ENCODE assay signal across 1 cellular context in genomic region chr2:177670791-177671528, GRCh38.
TF ChIP-seq lines count a peak whose summit lies in the region.

No MANE protein-coding gene starts in this region.

TF ChIP-seq in GM12878, 131 proteins besides CTCF, POLR2A, EP300 and RAD21:
- peak; percentile 60; the same call in 1 of the 2 replicates for TF ChIP-seq EED (IDR thresholded peaks at IDR 0.05; ENCODE audit: low read depth)
- peak; percentile 30; the same call in 1 of the 2 replicates for TF ChIP-seq NFIC (IDR thresholded peaks at IDR 0.05; ENCODE audit: low read depth, low read length)
- no peak for TF ChIP-seq IRF4 (IDR thresholded peaks at IDR 0.05; ENCODE audit: low read depth, low read length)
- no peak for TF ChIP-seq ZZZ3 (IDR thresholded peaks at IDR 0.05; ENCODE audit: control insufficient read depth, insufficient read length, low read depth)
- TF ChIP-seq RUNX3 (IDR thresholded peaks at IDR 0.05; ENCODE audit: low read length): peak; percentile 58; the same call in 1 of the 2 replicates
- TF ChIP-seq ATF7 (IDR thresholded peaks at IDR 0.05; ENCODE audit: low read depth): peak; percentile 45; the same call in 1 of the 2 replicates
- TF ChIP-seq ATF2 (IDR thresholded peaks at IDR 0.05; ENCODE audit: low read length): peak; percentile 45; the same call in 1 of the 2 replicates
